ENCODE assay signal across 15 cellular contexts in the genomic region with DNA sequence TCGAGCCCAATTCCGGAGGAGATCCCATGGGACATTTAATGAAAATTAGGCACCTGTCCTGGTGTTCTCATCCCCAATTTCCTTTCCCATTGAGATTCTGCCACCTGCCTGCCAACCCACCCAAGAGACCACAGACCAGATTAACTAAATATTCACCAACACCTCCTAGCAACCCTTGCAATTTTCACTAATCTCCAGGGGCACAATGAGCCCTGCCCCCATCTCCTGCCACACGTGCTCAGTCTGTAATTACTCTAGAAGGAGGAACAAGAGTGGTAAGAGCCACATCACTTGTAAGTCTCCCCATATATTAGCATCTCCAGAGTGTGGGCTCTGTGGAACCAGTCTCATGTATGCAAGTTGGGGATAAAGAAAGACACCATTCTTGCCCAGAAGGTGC. TPM values are rescaled to one million over a fixed set of nuclear protein-coding genes. Genes with fewer than 3 reads are reported as not detected.
DNase-seq lines count a peak whose midpoint lies in the region; ATAC-seq and TF ChIP-seq lines count a peak whose summit lies in the region.
"Had no signal": no experiment of that assay in that cellular context is flagged by ENCODE, and none has a peak within 500 bp of the region (broad histone marks: within the 10 kb centered on the region; RNA-seq: fewer than 3 reads in every experiment).

No MANE protein-coding gene starts in this region.

- H4K8ac ChIP-seq in H9 (replicated peaks; ENCODE audit: insufficient read length, low read depth, low read length), result no peak overlapping the region

- H3K4me1 Mint-ChIP-seq in H9 (peaks cover 6 to 7% of the 10 kb centered on the region in 2 experiments), nephron (peaks cover 16% of the 10 kb centered on the region)
- peaks cover 15% of the 10 kb centered on the region for H3K4me1 Mint-ChIP-seq in activated T-helper 1 cell treated with anti-CD3 and anti-CD28 coated beads, Interleukin-12 subunit alpha, Interleukin-12 subunit beta, Interleukin-2, Interleukin-4 antibody, amounts not matched to agents 30 ng/mL and 10 ng/mL and 1 ng/mL, durations not matched to agents 14 hours and 24 hours and 36 hours (ENCODE audit: low read depth)

- H4K5ac ChIP-seq in H9 (ENCODE audit: insufficient read length, low read depth, low read length), result no peak overlapping the region

- no peak for DNase-seq in H9
- DNase-seq in activated T-helper 1 cell treated with anti-CD3 and anti-CD28 coated beads, Interleukin-12 subunit alpha, Interleukin-12 subunit beta, Interleukin-2, Interleukin-4 antibody, amounts not matched to agents 30 ng/mL and 10 ng/mL and 1 ng/mL, durations not matched to agents 14 hours and 24 hours and 36 hours (ENCODE audit: low spot score), result no peak
- no peak for DNase-seq in hypothalamus (lab: John Stamatoyannopoulos, UW)
- no peak for DNase-seq in effector memory CD4-positive, alpha-beta T cell
- DNase-seq: activated gamma-delta T cell, C1 segment of cervical spinal cord, glutamatergic neuron, NCI-H446, Peyer's patch, upper lobe of left lung had no signal

- peaks cover 12 to 30% (median 28%) of the 10 kb centered on the region in 3 experiments; a peak in 6 of 7 replicates for H3K36me3 Mint-ChIP-seq in H9 (ENCODE audit: insufficient read depth in 1 of 3, low read depth in 3 of 3)
- H3K36me3 Mint-ChIP-seq in activated T-helper 1 cell treated with anti-CD3 and anti-CD28 coated beads, Interleukin-12 subunit alpha, Interleukin-12 subunit beta, Interleukin-2, Interleukin-4 antibody, amounts not matched to agents 30 ng/mL and 10 ng/mL and 1 ng/mL, durations not matched to agents 14 hours and 24 hours and 36 hours (ENCODE audit: low read depth), result peaks cover 16% of the 10 kb centered on the region
- H3K36me3 Mint-ChIP-seq in nephron (ENCODE audit: low read depth), result peaks cover 29% of the 10 kb centered on the region

- H2AK5ac ChIP-seq in H9 (ENCODE audit: insufficient read length, low read length), result no peak overlapping the region

- peaks cover 8% of the 10 kb centered on the region for H3K23me2 ChIP-seq in H9 (ENCODE audit: insufficient read length, low read depth, low read length, poor library complexity, severe bottlenecking)

- H3K4ac ChIP-seq in H9 (ENCODE audit: low read depth, low read length), result no peak overlapping the region

- peaks cover 25 to 70% (median 53%) of the 10 kb centered on the region in 11 experiments; a peak in 20 of 22 replicates for H4K20me1 ChIP-seq in BLaER1 treated with 17β-estradiol and CSF1 and Interleukin-3, amounts not matched to agents 10 nM and 100 nM
- H4K20me1 ChIP-seq in H9 (ENCODE audit: control insufficient read depth, insufficient read depth, insufficient read length), result no peaks in the 10 kb centered on the region

- H3K4me3 Mint-ChIP-seq in H9 (no peak overlapping the region), nephron (peak overlapping the region in 2 of 3 experiments; percentile 51 to 53)
- H3K4me3 Mint-ChIP-seq in activated T-helper 1 cell treated with anti-CD3 and anti-CD28 coated beads, Interleukin-12 subunit alpha, Interleukin-12 subunit beta, Interleukin-2, Interleukin-4 antibody, amounts not matched to agents 30 ng/mL and 10 ng/mL and 1 ng/mL, durations not matched to agents 14 hours and 24 hours and 36 hours, result no peak overlapping the region
- H3K4me3 Mint-ChIP-seq: central memory CD8-positive, alpha-beta T cell; T-helper 1 cell treated with Interleukin-12 subunit alpha and Interleukin-12 subunit beta and Interleukin-4 antibody, amounts not matched to agents 30 μg/mL and 1 μg/mL, for 36 hours had no signal

- H4K91ac ChIP-seq in H9 (ENCODE audit: insufficient read length, low read depth, low read length), result no peak overlapping the region

- H3K79me2 ChIP-seq in H9 (ENCODE audit: insufficient read depth, low read length), result peaks cover 12% of the 10 kb centered on the region; the same call in 1 of the 2 replicates

- H3K27me3 ChIP-seq in BLaER1 treated with 17β-estradiol and CSF1 and Interleukin-3, amounts not matched to agents 10 nM and 100 nM, result no peaks in the 10 kb centered on the region
- H3K27me3 ChIP-seq in H9 (ENCODE audit: insufficient read depth, low read length), result no peaks in the 10 kb centered on the region
- no peaks in the 10 kb centered on the region for H3K27me3 ChIP-seq in effector memory CD4-positive, alpha-beta T cell (replicated peaks; ENCODE audit: control insufficient read depth, insufficient read depth, low read length, poor library complexity, severe bottlenecking)
- H3K27me3 ChIP-seq: Peyer's patch, upper lobe of left lung had no signal

- H3K18ac ChIP-seq in H9 (ENCODE audit: insufficient read length, low read depth, low read length), result no peak overlapping the region

- no peak overlapping the region for H3K23ac ChIP-seq in H9 (ENCODE audit: insufficient read length, low read depth, low read length)

- TF ChIP-seq CTCF in H9 (conservative IDR thresholded peaks at IDR 0.05), result no peak
- TF ChIP-seq CTCF in nephron (IDR thresholded peaks at IDR 0.05; ENCODE audit: unreplicated experiment in 3 of 3), result no peak

- no peak overlapping the region for H3K56ac ChIP-seq in H9 (ENCODE audit: insufficient read length, low read depth, low read length)

- peaks cover 59 to 86% (median 72%) of the 10 kb centered on the region in 10 experiments for H3K4me1 ChIP-seq in BLaER1 treated with 17β-estradiol and CSF1 and Interleukin-3, amounts not matched to agents 10 nM and 100 nM
- peaks cover 9% of the 10 kb centered on the region; the same call in 1 of the 2 replicates for H3K4me1 ChIP-seq in H9 (ENCODE audit: insufficient read depth, low read length)
- H3K4me1 ChIP-seq in effector memory CD4-positive, alpha-beta T cell (ENCODE audit: control insufficient read depth, insufficient read depth, low read length, poor library complexity, severe bottlenecking), result peaks cover 30% of the 10 kb centered on the region

- peak overlapping the region in 8 of 11 experiments; percentile 74 to 93 (median 92); a peak in 14 of 22 replicates for H3K27ac ChIP-seq in BLaER1 treated with 17β-estradiol and CSF1 and Interleukin-3, amounts not matched to agents 10 nM and 100 nM
- no peak overlapping the region for H3K27ac ChIP-seq in H9 (ENCODE audit: insufficient read length, low read depth, low read length)
- no peak overlapping the region for H3K27ac ChIP-seq in effector memory CD4-positive, alpha-beta T cell (ENCODE audit: insufficient read depth, low read length, poor library complexity, severe bottlenecking)
- H3K27ac ChIP-seq: Peyer's patch had no signal

- no CpG with 5 or more reads among the region's 3 CpGs for WGBS in H9 (ENCODE audit: extremely low coverage, insufficient read length, low lambda C conversion rate)

- intact Hi-C loops in activated T-helper 1 cell treated with anti-CD3 and anti-CD28 coated beads, Interleukin-12 subunit alpha, Interleukin-12 subunit beta, Interleukin-2, Interleukin-4 antibody, amounts not matched to agents 30 ng/mL and 10 ng/mL and 1 ng/mL, durations not matched to agents 14 hours and 24 hours and 36 hours (cut with micrococcal nuclease), result no loop called here

- H2BK12ac ChIP-seq in H9 (ENCODE audit: insufficient read length, low read depth, low read length), result no peak overlapping the region

- H3K9me3 ChIP-seq in BLaER1 treated with 17β-estradiol and CSF1 and Interleukin-3, amounts not matched to agents 10 nM and 100 nM (replicated peaks in 1 of 11), result no peaks in the 10 kb centered on the region
- no peaks in the 10 kb centered on the region for H3K9me3 ChIP-seq in H9 (ENCODE audit: control insufficient read depth, low read depth, low read length)
- H3K9me3 ChIP-seq in effector memory CD4-positive, alpha-beta T cell (ENCODE audit: control insufficient read depth, low read length), result no peaks in the 10 kb centered on the region
- H3K9me3 ChIP-seq: Peyer's patch, upper lobe of left lung had no signal

- H3K4me3 ChIP-seq in BLaER1 treated with 17β-estradiol and CSF1 and Interleukin-3, amounts not matched to agents 10 nM and 100 nM, result peak overlapping the region in 5 of 10 experiments; percentile 17 to 76 (median 69); a peak in 4 of 20 replicates
- no peak overlapping the region for H3K4me3 ChIP-seq in effector memory CD4-positive, alpha-beta T cell (ENCODE audit: insufficient read depth, low read depth, low read length, poor library complexity, severe bottlenecking)
- H3K4me3 ChIP-seq: Peyer's patch, upper lobe of left lung had no signal

- H2BK15ac ChIP-seq in H9 (ENCODE audit: low read depth, low read length), result no peak overlapping the region

- no peaks in the 10 kb centered on the region for H3K27me3 Mint-ChIP-seq in H9 (ENCODE audit: low read depth)
- H3K27me3 Mint-ChIP-seq in activated T-helper 1 cell treated with anti-CD3 and anti-CD28 coated beads, Interleukin-12 subunit alpha, Interleukin-12 subunit beta, Interleukin-2, Interleukin-4 antibody, amounts not matched to agents 30 ng/mL and 10 ng/mL and 1 ng/mL, durations not matched to agents 14 hours and 24 hours and 36 hours (ENCODE audit: insufficient read depth), result no peaks in the 10 kb centered on the region
- H3K27me3 Mint-ChIP-seq in nephron (ENCODE audit: low read depth), result no peaks in the 10 kb centered on the region
- H3K27me3 Mint-ChIP-seq: central memory CD8-positive, alpha-beta T cell had no signal

- H2BK120ac ChIP-seq in H9 (ENCODE audit: low read depth, low read length, poor library complexity, severe bottlenecking), result no peak overlapping the region

- peaks cover 10% of the 10 kb centered on the region for H3K79me1 ChIP-seq in H9 (ENCODE audit: insufficient read depth, low read depth, low read length, poor library complexity, severe bottlenecking)

- no peak overlapping the region for H2BK5ac ChIP-seq in H9 (ENCODE audit: insufficient read length, low read length)

- H3K4me2 ChIP-seq in BLaER1 treated with 17β-estradiol and CSF1 and Interleukin-3, amounts not matched to agents 10 nM and 100 nM, result peak overlapping the region; percentile 93 to 99 (median 98)
- H3K4me2 ChIP-seq in H9 (ENCODE audit: insufficient read depth, insufficient read length, low read length), result no peak overlapping the region

- H3K27ac Mint-ChIP-seq in H9 (peak overlapping the region in 2 of 3 experiments; percentile 26 to 72; a peak in 4 of 7 replicates), nephron (peak overlapping the region; percentile 12 to 68 (median 56))
- H3K27ac Mint-ChIP-seq in activated T-helper 1 cell treated with anti-CD3 and anti-CD28 coated beads, Interleukin-12 subunit alpha, Interleukin-12 subunit beta, Interleukin-2, Interleukin-4 antibody, amounts not matched to agents 30 ng/mL and 10 ng/mL and 1 ng/mL, durations not matched to agents 14 hours and 24 hours and 36 hours, result peak overlapping the region; percentile 11
- H3K27ac Mint-ChIP-seq: T-helper 1 cell treated with Interleukin-12 subunit alpha and Interleukin-12 subunit beta and Interleukin-4 antibody, amounts not matched to agents 30 μg/mL and 1 μg/mL, for 36 hours had no signal

- peaks cover 41 to 52% (median 46%) of the 10 kb centered on the region in 11 experiments for H3K36me3 ChIP-seq in BLaER1 treated with 17β-estradiol and CSF1 and Interleukin-3, amounts not matched to agents 10 nM and 100 nM
- peaks cover 31% of the 10 kb centered on the region for H3K36me3 ChIP-seq in effector memory CD4-positive, alpha-beta T cell (ENCODE audit: control insufficient read depth, insufficient read depth, low read length)

- peak overlapping the region in 4 of 11 experiments; percentile 17 to 91 (median 86); a peak in 4 of 22 replicates for H3K9ac ChIP-seq in BLaER1 treated with 17β-estradiol and CSF1 and Interleukin-3, amounts not matched to agents 10 nM and 100 nM
- no peak overlapping the region for H3K9ac ChIP-seq in H9 (ENCODE audit: extremely low read depth, insufficient read length, low read length)

- no peak overlapping the region for H2BK20ac ChIP-seq in H9 (ENCODE audit: low read depth, low read length, poor library complexity, severe bottlenecking)

- H3K14ac ChIP-seq in H9 (ENCODE audit: insufficient read depth, low read length), result no peak overlapping the region

- no peak overlapping the region for H3T11ph ChIP-seq in H9 (ENCODE audit: low read length)

- no peak overlapping the region for H2AFZ ChIP-seq in H9 (ENCODE audit: low read length)

- H3K9me3 Mint-ChIP-seq in H9, result no peaks in the 10 kb centered on the region
- H3K9me3 Mint-ChIP-seq in activated T-helper 1 cell treated with anti-CD3 and anti-CD28 coated beads, Interleukin-12 subunit alpha, Interleukin-12 subunit beta, Interleukin-2, Interleukin-4 antibody, amounts not matched to agents 30 ng/mL and 10 ng/mL and 1 ng/mL, durations not matched to agents 14 hours and 24 hours and 36 hours, result no peaks in the 10 kb centered on the region
- H3K9me3 Mint-ChIP-seq in nephron, result no peaks in the 10 kb centered on the region
- H3K9me3 Mint-ChIP-seq: central memory CD8-positive, alpha-beta T cell; T-helper 1 cell treated with Interleukin-12 subunit alpha and Interleukin-12 subunit beta and Interleukin-4 antibody, amounts not matched to agents 30 μg/mL and 1 μg/mL, for 36 hours had no signal

- ATAC-seq in HG03280 (IDR thresholded peaks at IDR 0.05; ENCODE audit: unreplicated experiment), result no peak

RNA-seq across cellular contexts. Expression of a gene that starts 38.0 kb away (rescaled TPM):
- 10.2 and 10.6 TPM in 2 replicates for total RNA-seq in H9 (2021)
- total RNA-seq in activated T-helper 1 cell treated with anti-CD3 and anti-CD28 coated beads, Interleukin-12 subunit alpha, Interleukin-12 subunit beta, Interleukin-2, Interleukin-4 antibody, amounts not matched to agents 30 ng/mL and 10 ng/mL and 1 ng/mL, durations not matched to agents 14 hours and 24 hours and 36 hours, result 15.6 and 18.5 TPM in 2 replicates

RNA-seq across cellular contexts. Expression of a gene that starts 43.7 kb away (rescaled TPM):
- 127 and 136 TPM in 2 replicates for total RNA-seq in H9 (2021)
- 141 and 150 TPM in 2 replicates for total RNA-seq in activated T-helper 1 cell treated with anti-CD3 and anti-CD28 coated beads, Interleukin-12 subunit alpha, Interleukin-12 subunit beta, Interleukin-2, Interleukin-4 antibody, amounts not matched to agents 30 ng/mL and 10 ng/mL and 1 ng/mL, durations not matched to agents 14 hours and 24 hours and 36 hours

RNA-seq across cellular contexts. Expression of a gene that starts 44.0 kb away (rescaled TPM):
- total RNA-seq in H9 (2021), result 3.1 and 6.4 TPM in 2 replicates
- 5.7 and 8.2 TPM in 2 replicates for total RNA-seq in activated T-helper 1 cell treated with anti-CD3 and anti-CD28 coated beads, Interleukin-12 subunit alpha, Interleukin-12 subunit beta, Interleukin-2, Interleukin-4 antibody, amounts not matched to agents 30 ng/mL and 10 ng/mL and 1 ng/mL, durations not matched to agents 14 hours and 24 hours and 36 hours

Comparison
In these comparisons a context has a peak if more than half of its experiments do, and no peak if none do; other contexts are left out.
1. H3K27ac ChIP-seq: peak in BLaER1 treated with 17β-estradiol and CSF1 and Interleukin-3, amounts not matched to agents 10 nM and 100 nM (8 of 11); none in H9 (single experiment) and effector memory CD4-positive, alpha-beta T cell (single experiment).
2. H3K4me3 Mint-ChIP-seq: peak in nephron (2 of 3); none in H9 (0 of 2) and activated T-helper 1 cell treated with anti-CD3 and anti-CD28 coated beads, Interleukin-12 subunit alpha, Interleukin-12 subunit beta, Interleukin-2, Interleukin-4 antibody, amounts not matched to agents 30 ng/mL and 10 ng/mL and 1 ng/mL, durations not matched to agents 14 hours and 24 hours and 36 hours (single experiment).
3. Peak in every context shown above with its lines, with median percentiles within 50 percentile points of each other: H3K27ac Mint-ChIP-seq.